In genomic region chr10:7563368-7563767, GRCh38 we compare ENCODE assay signal across 11 cellular contexts.
DNase-seq lines count a peak whose midpoint lies in the region; ATAC-seq and TF ChIP-seq lines count a peak whose summit lies in the region.
"Had no signal": no experiment of that assay in that cellular context is flagged by ENCODE, and none has a peak within 500 bp of the region (broad histone marks: within the 10 kb centered on the region; RNA-seq: fewer than 3 reads in every experiment).

No MANE protein-coding gene starts in this region.

- intact Hi-C loops in colonic mucosa (cut with DNase I): no loop called here
- intact Hi-C loops in left colon (cut with DNase I, micrococcal nuclease): no loop called here
- intact Hi-C loops in sigmoid colon (cut with DNase I): no loop called here

- no peaks in the 10 kb centered on the region for H3K36me3 ChIP-seq in GM23248 (ENCODE audit: low read depth)
- H3K36me3 ChIP-seq in colonic mucosa: no peaks in the 10 kb centered on the region
- peaks cover 0 to 29% (median 10%) of the 10 kb centered on the region in 4 donors for H3K36me3 ChIP-seq in sigmoid colon
- H3K36me3 ChIP-seq: thyroid gland had no signal

- no peaks in the 10 kb centered on the region for H3K9me2 ChIP-seq in GM23248 (ENCODE audit: insufficient read depth)

- no peaks in the 10 kb centered on the region for H3K9me3 ChIP-seq in GM23248 (ENCODE audit: low read depth)
- no peaks in the 10 kb centered on the region for H3K9me3 ChIP-seq in colonic mucosa
- H3K9me3 ChIP-seq in sigmoid colon: no peaks in the 10 kb centered on the region
- H3K9me3 ChIP-seq: thyroid gland had no signal

- H3K27ac ChIP-seq in GM23248 (no peak overlapping the region), colonic mucosa (no peak overlapping the region), sigmoid colon (peak overlapping the region; percentile 6 to 85 (median 76))

- TF ChIP-seq POLR2A in sigmoid colon (IDR thresholded peaks at IDR 0.05) (no peak), GM18505 (IDR thresholded peaks at IDR 0.05; ENCODE audit: borderline replicate concordance, extremely low read depth, insufficient read depth, insufficient read length) (no peak)

- H3K4me2 ChIP-seq in GM23248 (ENCODE audit: unreplicated experiment): no peak overlapping the region

- no peaks in the 10 kb centered on the region for H4K20me1 ChIP-seq in GM23248 (ENCODE audit: insufficient read depth)

- H3F3A ChIP-seq in GM23248 (ENCODE audit: insufficient read depth): no peaks in the 10 kb centered on the region

- H3K4me1 ChIP-seq in GM23248 (ENCODE audit: insufficient read depth) (no peaks in the 10 kb centered on the region; the same call in 1 of the 2 replicates), colonic mucosa (no peaks in the 10 kb centered on the region), sigmoid colon (peaks cover 0 to 49% (median 45%) of the 10 kb centered on the region in 4 donors)

- no peak overlapping the region for H3K9ac ChIP-seq in GM23248
- no peak overlapping the region for H3K9ac ChIP-seq in colonic mucosa (ENCODE audit: low read depth in 2 of 2, low read length in 2 of 2)

- CTCF ChIA-PET in HEK293T (lab: Yijun Ruan, JAX): no interaction called here

- TF ChIP-seq EP300 in sigmoid colon (IDR thresholded peaks at IDR 0.05): no peak

- H2AFZ ChIP-seq in GM23248: no peak overlapping the region

- peaks cover 21% of the 10 kb centered on the region for H3K27me3 ChIP-seq in GM23248 (replicated peaks; ENCODE audit: insufficient read depth)
- no peaks in the 10 kb centered on the region for H3K27me3 ChIP-seq in colonic mucosa
- H3K27me3 ChIP-seq in sigmoid colon: no peaks in the 10 kb centered on the region
- H3K27me3 ChIP-seq: thyroid gland had no signal

- H3K4me3 ChIP-seq in GM23248 (no peak overlapping the region), colonic mucosa (no peak overlapping the region), sigmoid colon (no peak overlapping the region)
- H3K4me3 ChIP-seq: thyroid gland had no signal

- TF ChIP-seq CTCF in colonic mucosa (IDR thresholded peaks at IDR 0.05): no peak
- TF ChIP-seq CTCF in sigmoid colon (IDR thresholded peaks at IDR 0.05): no peak

- WGBS in GM23248 (ENCODE audit: low coverage in 1 of 2, low lambda C conversion rate in 2 of 2, missing lambda C conversion rate in 2 of 2), 2 experiments: 25 to 28% methylated on average over 7 of the region's 7 CpGs
- WGBS in sigmoid colon, 2 donors: 51 to 52% methylated on average over 7 of the region's 7 CpGs

- POLR2A ChIA-PET in HEK293T (lab: Yijun Ruan, JAX): no interaction called here

- DNase-seq in GM23248 (peak; percentile 26), colonic mucosa (peak; percentile 62), left colon (peak; percentile 36 to 56), sigmoid colon (peak; percentile 81), NCI-H1417 treated with DMSO at 0.1 percent for 48 hours (lab: John Stamatoyannopoulos, UW) (no peak), HEK293T (ENCODE audit: extremely low spot score) (no peak)
- no peak for DNase-seq in stimulated activated naive CD4-positive, alpha-beta T cell treated with Interleukin-2 at 50 U/mL for 16 hours (lab: John Stamatoyannopoulos, UW)
- DNase-seq: NCI-H1694, NCI-H526 treated with DMSO at 0.1 percent for 48 hours had no signal

- no peaks in the 10 kb centered on the region for H3K79me2 ChIP-seq in GM23248 (ENCODE audit: insufficient read depth)

- ATAC-seq in left colon (no peak), GM18505 (IDR thresholded peaks at IDR 0.05; ENCODE audit: unreplicated experiment) (no peak)

- in situ Hi-C loops in GM23248 (cut with MboI): no loop called here

TF ChIP-seq in HEK293T, 16 proteins besides CTCF, POLR2A, EP300 and RAD21:
- TF ChIP-seq PKNOX1 (IDR thresholded peaks at IDR 0.05): no peak
- no peak for TF ChIP-seq SP1 (IDR thresholded peaks at IDR 0.05)

Comparison
In these comparisons a context has a peak if more than half of its experiments do, and no peak if none do; other contexts are left out.
1. DNase-seq: peak in GM23248 (single experiment), colonic mucosa (single experiment), left colon (2 of 2) and sigmoid colon (single experiment); none in NCI-H1417 treated with DMSO at 0.1 percent for 48 hours (single experiment), HEK293T (single experiment) and stimulated activated naive CD4-positive, alpha-beta T cell treated with Interleukin-2 at 50 U/mL for 16 hours (single experiment).
2. H3K27ac ChIP-seq: peak in sigmoid colon (4 of 4); none in GM23248 (single experiment) and colonic mucosa (single experiment).